In the genomic region with DNA sequence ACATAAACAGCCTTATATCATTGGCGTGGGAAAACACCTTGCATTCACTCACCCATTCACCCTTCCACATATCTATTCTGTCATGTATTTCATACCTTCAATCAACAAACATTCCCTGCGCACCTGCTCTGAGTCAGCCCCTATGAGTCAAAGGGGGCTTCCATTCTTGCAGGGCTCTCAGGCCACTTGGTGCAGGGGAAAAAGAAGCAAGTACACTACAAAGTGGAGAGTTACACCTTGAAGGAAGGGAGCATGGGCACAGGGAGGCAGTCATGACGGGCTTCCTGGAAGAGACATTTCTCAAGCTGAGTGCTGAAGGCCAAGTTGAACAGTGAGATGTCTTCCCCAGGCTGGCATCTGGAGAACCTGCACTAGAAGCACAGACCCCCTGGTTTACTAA, we compare ENCODE assay signal across 1 cellular context.
TF ChIP-seq lines count a peak whose summit lies in the region.

No MANE protein-coding gene starts in this region.

TF ChIP-seq in H1, 55 proteins besides CTCF, POLR2A, EP300 and RAD21:
- TF ChIP-seq, protein P1, sequence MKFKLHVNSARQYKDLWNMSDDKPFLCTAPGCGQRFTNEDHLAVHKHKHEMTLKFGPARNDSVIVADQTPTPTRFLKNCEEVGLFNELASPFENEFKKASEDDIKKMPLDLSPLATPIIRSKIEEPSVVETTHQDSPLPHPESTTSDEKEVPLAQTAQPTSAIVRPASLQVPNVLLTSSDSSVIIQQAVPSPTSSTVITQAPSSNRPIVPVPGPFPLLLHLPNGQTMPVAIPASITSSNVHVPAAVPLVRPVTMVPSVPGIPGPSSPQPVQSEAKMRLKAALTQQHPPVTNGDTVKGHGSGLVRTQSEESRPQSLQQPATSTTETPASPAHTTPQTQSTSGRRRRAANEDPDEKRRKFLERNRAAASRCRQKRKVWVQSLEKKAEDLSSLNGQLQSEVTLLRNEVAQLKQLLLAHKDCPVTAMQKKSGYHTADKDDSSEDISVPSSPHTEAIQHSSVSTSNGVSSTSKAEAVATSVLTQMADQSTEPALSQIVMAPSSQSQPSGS (IDR thresholded peaks at IDR 0.05; ENCODE audit: low read length): no peak
- TF ChIP-seq TBP (IDR thresholded peaks at IDR 0.05; ENCODE audit: low read depth, low read length) (no peak), PHF8 (conservative IDR thresholded peaks at IDR 0.05; ENCODE audit: low read depth, low read length) (no peak)
